ENCODE assay signal across 1 cellular context in the genomic region with DNA sequence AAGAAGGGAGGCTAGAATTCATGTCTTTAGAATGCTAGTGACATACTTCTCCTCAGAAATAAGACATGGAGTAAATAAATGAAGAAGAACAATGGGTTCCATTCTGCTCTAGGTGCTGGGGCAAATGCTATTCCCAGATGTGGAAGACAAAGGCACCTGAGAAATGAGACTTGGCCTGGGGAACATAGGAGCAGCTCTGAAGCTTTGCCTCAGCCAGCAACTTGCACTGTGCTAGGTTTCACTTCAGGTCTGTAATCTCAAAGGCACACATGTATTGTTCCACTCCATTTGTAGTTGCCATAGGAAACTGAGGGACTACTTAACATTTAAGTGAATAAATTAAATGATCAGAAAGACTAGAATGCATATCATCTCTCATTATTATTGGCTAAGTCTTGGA.
TF ChIP-seq lines count a peak whose summit lies in the region.

No MANE protein-coding gene starts in this region.

TF ChIP-seq in H1, 55 proteins besides CTCF, POLR2A, EP300 and RAD21 (continued from another document):
- no peak for TF ChIP-seq HDAC6 (IDR thresholded peaks at IDR 0.05; ENCODE audit: low read depth, low read length)
- TF ChIP-seq PHF8 (conservative IDR thresholded peaks at IDR 0.05; ENCODE audit: low read depth, low read length): no peak
- no peak for TF ChIP-seq TAF7 (optimal IDR thresholded peaks at IDR 0.05; ENCODE audit: borderline replicate concordance, low read depth, low read length)
- TF ChIP-seq KDM5A (IDR thresholded peaks at IDR 0.05; ENCODE audit: low read length): no peak
- TF ChIP-seq, protein P1, sequence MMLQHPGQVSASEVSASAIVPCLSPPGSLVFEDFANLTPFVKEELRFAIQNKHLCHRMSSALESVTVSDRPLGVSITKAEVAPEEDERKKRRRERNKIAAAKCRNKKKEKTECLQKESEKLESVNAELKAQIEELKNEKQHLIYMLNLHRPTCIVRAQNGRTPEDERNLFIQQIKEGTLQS (IDR thresholded peaks at IDR 0.05; ENCODE audit: insufficient read depth, low read depth, low read length): no peak
- TF ChIP-seq BACH1 (IDR thresholded peaks at IDR 0.05; ENCODE audit: low read length): no peak
TF ChIP-seq in H1: peak in this region for 0.
